ENCODE assay signal across 9 cellular contexts in the genomic region with DNA sequence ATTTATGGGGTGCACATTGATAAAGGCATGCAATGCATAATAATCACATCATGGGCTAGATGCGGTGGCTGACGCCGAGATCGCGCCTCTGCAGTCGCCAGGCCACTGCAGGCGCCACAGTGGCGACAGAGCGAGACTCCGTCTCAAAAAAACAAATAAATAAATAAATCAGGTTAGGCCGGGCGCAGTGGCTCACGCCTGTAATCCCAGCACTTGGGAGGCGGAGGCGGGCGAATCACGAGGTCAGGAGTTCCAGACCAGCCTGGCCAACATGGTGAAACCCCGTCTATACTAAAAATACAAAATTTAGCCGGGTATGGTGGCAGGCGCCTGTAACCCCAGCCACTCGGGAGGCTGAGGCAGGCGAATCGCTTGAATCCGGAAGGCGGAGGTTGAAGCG. TPM values are rescaled to one million over a fixed set of nuclear protein-coding genes. Genes with fewer than 3 reads are reported as not detected.
DNase-seq lines count a peak whose midpoint lies in the region; ATAC-seq, FAIRE-seq and TF ChIP-seq lines count a peak whose summit lies in the region.
"Not testable (repeated sequence)": the region's sequence is repeated elsewhere in the genome, so short reads cannot be mapped to it uniquely, and the experiment has no call there.
"Had no signal": no experiment of that assay in that cellular context is flagged by ENCODE, and none has a peak within 500 bp of the region (broad histone marks: within the 10 kb centered on the region; RNA-seq: fewer than 3 reads in every experiment).

No MANE protein-coding gene starts in this region.

- peaks cover 15% of the 10 kb centered on the region for H3K4me1 Mint-ChIP-seq in GM23338
- not testable (repeated sequence) for H3K4me1 Mint-ChIP-seq in chondrocyte (ENCODE audit: low read depth); progenitor cell of endocrine pancreas (ENCODE audit: low read depth)

- not testable (repeated sequence) for H2AFZ ChIP-seq in GM23338; HepG2 (ENCODE audit: low read length); trophoblast cell (ENCODE audit: insufficient read depth, low read length, poor library complexity)

- not testable (repeated sequence) for H3K9me2 ChIP-seq in GM23338 (ENCODE audit: insufficient read depth)

- peaks cover 64% of the 10 kb centered on the region for H3K79me2 ChIP-seq in GM23338 (replicated peaks; ENCODE audit: insufficient read depth)
- peaks cover 41% of the 10 kb centered on the region for H3K79me2 ChIP-seq in HepG2 (ENCODE audit: insufficient read depth, low read length)
- peaks cover 14% of the 10 kb centered on the region for H3K79me2 ChIP-seq in trophoblast cell (ENCODE audit: control insufficient read depth, insufficient read depth, low read length, poor library complexity)

- not testable (repeated sequence) for TF ChIP-seq CTCF in GM23338 (conservative IDR thresholded peaks at IDR 0.05; ENCODE audit: low read depth in 2 of 2); chondrocyte (IDR thresholded peaks at IDR 0.05); HepG2 (CRISPR knock-in tag; IDR thresholded peaks at IDR 0.05); progenitor cell of endocrine pancreas (IDR thresholded peaks at IDR 0.05; ENCODE audit: unreplicated experiment)

- not testable (repeated sequence) for H3K4me3 Mint-ChIP-seq in GM23338; chondrocyte (ENCODE audit: unreplicated experiment); progenitor cell of endocrine pancreas (ENCODE audit: low read depth)

- H4K91ac ChIP-seq in trophoblast cell (ENCODE audit: low read depth, low read length) = not testable (repeated sequence)

- TF ChIP-seq POLR2A in HepG2 (IDR thresholded peaks at IDR 0.05; ENCODE audit: insufficient read depth in 1 of 2, low read depth in 2 of 2, low read length in 2 of 2) = not testable (repeated sequence)

- not testable (repeated sequence) for H3K9me3 ChIP-seq in HepG2 (ENCODE audit: low read length); trophoblast cell (ENCODE audit: insufficient read depth, low read depth, low read length)

- not testable (repeated sequence) for H2BK120ac ChIP-seq in trophoblast cell (ENCODE audit: insufficient read depth, low read length, poor library complexity)

- H3K4me1 ChIP-seq in GM23338 (ENCODE audit: insufficient read depth) (peaks cover 12% of the 10 kb centered on the region), HepG2 (ENCODE audit: insufficient read depth, low read length) (peaks cover 38% of the 10 kb centered on the region), trophoblast cell (ENCODE audit: control insufficient read depth in 1 of 2, insufficient read depth in 2 of 2, low read length in 2 of 2) (peaks cover 13 to 17% of the 10 kb centered on the region in 2 experiments)

- not testable (repeated sequence) for FAIRE-seq in HepG2 (lab: Jason Lieb, UNC)

- H3K27me3 ChIP-seq in GM23338 (ENCODE audit: insufficient read depth); HepG2 (ENCODE audit: control insufficient read depth in 1 of 2, insufficient read depth in 2 of 2, low read length in 2 of 2); trophoblast cell (ENCODE audit: insufficient read depth, low read length): not testable (repeated sequence)

- peaks cover 16% of the 10 kb centered on the region for H3K27me3 Mint-ChIP-seq in GM23338 (ENCODE audit: insufficient read depth, low read depth, poor library complexity)
- not testable (repeated sequence) for H3K27me3 Mint-ChIP-seq in chondrocyte (ENCODE audit: low read depth); progenitor cell of endocrine pancreas

- H4K20me1 ChIP-seq in GM23338 (replicated peaks; ENCODE audit: insufficient read depth) = peaks cover 16% of the 10 kb centered on the region
- peaks cover 38% of the 10 kb centered on the region for H4K20me1 ChIP-seq in HepG2 (ENCODE audit: insufficient read depth, low read length)

- peak overlapping the region; percentile 29 for H3K4ac ChIP-seq in trophoblast cell (ENCODE audit: low read depth, low read length)

- TF ChIP-seq RAD21 in HepG2 (CRISPR knock-in tag; IDR thresholded peaks at IDR 0.05) = not testable (repeated sequence)

- 96% methylated on average over 26 of the region's 26 CpGs for WGBS in HepG2 (ENCODE audit: low lambda C conversion rate)
- no CpG with 5 or more reads among the region's 26 CpGs for WGBS in trophoblast cell (ENCODE audit: extremely low coverage, insufficient coverage, insufficient read length)

- POLR2A ChIA-PET in HepG2 (lab: Yijun Ruan, JAX) = interaction anchor here (2.1 kb wide), 1 partner anchor 13 kb away, joined by 15 read pairs; the partner anchor contains the start of gene QPRT

- H3K9ac ChIP-seq in HepG2 (ENCODE audit: insufficient read depth, low read depth, low read length); trophoblast cell (ENCODE audit: low read length): not testable (repeated sequence)

- H3K79me1 ChIP-seq in trophoblast cell (ENCODE audit: low read length) = peaks cover 11% of the 10 kb centered on the region

- DNase-seq in GM23338 (ENCODE audit: low spot score); HepG2 (ENCODE audit: low spot score); trophoblast cell; progenitor cell of endocrine pancreas (ENCODE audit: low spot score, unreplicated experiment): not testable (repeated sequence)
- peak; percentile 30 for DNase-seq in chondrocyte (ENCODE audit: low spot score)

- intact Hi-C loops in HepG2 (cut with micrococcal nuclease; ENCODE audit: unreplicated experiment) = not testable (repeated sequence)

- not testable (repeated sequence) for BruUV-seq in HepG2 (replicated peaks; lab: Mats Ljungman, UMichigan)

- H4K12ac ChIP-seq in trophoblast cell (ENCODE audit: low read depth, low read length) = not testable (repeated sequence)

- H3K4me2 ChIP-seq in GM23338; HepG2 (ENCODE audit: low read depth, low read length); trophoblast cell (ENCODE audit: low read length): not testable (repeated sequence)

- H3K27ac Mint-ChIP-seq in GM23338; chondrocyte (ENCODE audit: unreplicated experiment): not testable (repeated sequence)
- H3K27ac Mint-ChIP-seq in progenitor cell of endocrine pancreas = peak overlapping the region; percentile 52

- not testable (repeated sequence) for H3K23ac ChIP-seq in trophoblast cell (ENCODE audit: low read length)

- not testable (repeated sequence) for H3K18ac ChIP-seq in trophoblast cell (ENCODE audit: low read length)

- not testable (repeated sequence) for H3K9me3 Mint-ChIP-seq in GM23338; chondrocyte (ENCODE audit: low read depth); progenitor cell of endocrine pancreas (ENCODE audit: low read depth)

- CTCF ChIA-PET in HepG2 (lab: Yijun Ruan, JAX; ENCODE audit: low intra/inter-chr PET ratio, low total read pairs) = interaction anchor here (1.2 to 1.3 kb wide), 2 partner anchors 18 to 156 kb away, joined by 3 read pairs; no protein-coding TSS in a partner anchor

- H3F3A ChIP-seq in GM23338 (replicated peaks; ENCODE audit: low read depth) = peaks cover 18% of the 10 kb centered on the region; the same call in 1 of the 2 replicates

- H3K4me3 ChIP-seq in GM23338; HepG2 (replicated peaks in 1 of 3; ENCODE audit: insufficient read depth in 1 of 3, low read depth in 2 of 3, low read length in 3 of 3); trophoblast cell (ENCODE audit: low read depth, low read length): not testable (repeated sequence)

- H2AK5ac ChIP-seq in trophoblast cell (ENCODE audit: low read length) = not testable (repeated sequence)

- H3K27ac ChIP-seq in GM23338 (ENCODE audit: low read depth) = 0 out of 2 replicates have a peak overlapping the region, but pooled peaks have one; percentile 63
- not testable (repeated sequence) for H3K27ac ChIP-seq in HepG2 (ENCODE audit: extremely low read length, insufficient read depth, low read length); trophoblast cell (ENCODE audit: low read depth, low read length)

- H2BK12ac ChIP-seq in trophoblast cell (ENCODE audit: low read length) = not testable (repeated sequence)

- not testable (repeated sequence) for H3K14ac ChIP-seq in trophoblast cell (ENCODE audit: low read length)

- H4K8ac ChIP-seq in trophoblast cell (ENCODE audit: low read depth, low read length) = not testable (repeated sequence)

- H3K36me3 ChIP-seq in GM23338 (ENCODE audit: insufficient read depth) = not testable (repeated sequence)
- peaks cover 11 to 20% of the 10 kb centered on the region in 2 experiments; a peak in 4 of 5 replicates for H3K36me3 ChIP-seq in HepG2 (replicated peaks in 1 of 2; ENCODE audit: control insufficient read depth in 1 of 2, insufficient read depth in 2 of 2, low read length in 2 of 2)
- peaks cover 36 to 44% of the 10 kb centered on the region in 2 experiments for H3K36me3 ChIP-seq in trophoblast cell (ENCODE audit: control insufficient read depth in 1 of 2, insufficient read depth in 2 of 2, low read length in 2 of 2)

- H3K36me3 Mint-ChIP-seq in GM23338 (ENCODE audit: low read depth) = peaks cover 55% of the 10 kb centered on the region
- not testable (repeated sequence) for H3K36me3 Mint-ChIP-seq in chondrocyte (ENCODE audit: low read depth)
- peaks cover 34% of the 10 kb centered on the region for H3K36me3 Mint-ChIP-seq in progenitor cell of endocrine pancreas (ENCODE audit: insufficient read depth)

- ATAC-seq in GM23338, HepG2: not testable (repeated sequence)

- not testable (repeated sequence) for H2BK5ac ChIP-seq in trophoblast cell (ENCODE audit: low read depth, low read length, poor library complexity)

- in situ Hi-C loops in HepG2 (cut with HindIII; ENCODE audit: extremely low pct_ligation_motif_present, low pct_unique_long_range_greater_than_20kb) = loop anchor here (10.0 kb wide), 1 partner anchor 342 kb away; the partner anchor contains the start of gene TLCD3B

- TF ChIP-seq EP300 in HepG2 (IDR thresholded peaks at IDR 0.05; ENCODE audit: low read depth in 2 of 2, low read length in 2 of 2); HepG2 (CRISPR knock-in tag; IDR thresholded peaks at IDR 0.05; ENCODE audit: borderline replicate concordance): not testable (repeated sequence)

RNA-seq across cellular contexts. Expression of gene QPRT, which starts 13.6 kb away (rescaled TPM):
- 102 and 128 TPM in 2 replicates for total RNA-seq in GM23338 (2014; rRNA removed; shearing (Covaris generic))
- polyA plus RNA-seq in GM23338 (2016; fragmentation: Nextera tagmentation; extraction: Ambion mirVana) (65.4 and 79.1 TPM in 2 replicates), HepG2 (2011; rRNA removed) (130 and 137 TPM in 2 replicates)
- total RNA-seq in chondrocyte (19.5 to 21.8 TPM (median 20.7 TPM) in 3 replicates), HepG2 (2016; rRNA removed; fragmentation: Illumina TruSeq; extraction: Trizol) (218 and 244 TPM in 2 replicates), progenitor cell of endocrine pancreas (106 and 115 TPM in 2 replicates)
- 87.1 and 92.9 TPM in 2 replicates for total RNA-seq in HepG2 (2016; cell fraction: cytosol; rRNA removed; fragmentation: Illumina TruSeq; extraction: Trizol; ENCODE audit: low read depth)
- total RNA-seq in HepG2 (2016; cell fraction: insoluble cytoplasmic fraction; rRNA removed; fragmentation: Illumina TruSeq; extraction: Trizol) = 223 and 253 TPM in 2 replicates
- total RNA-seq in HepG2 (2016; cell fraction: membrane; rRNA removed; fragmentation: Illumina TruSeq; extraction: Trizol) = 152 and 159 TPM in 2 replicates
- 99.3 and 115 TPM in 2 replicates for total RNA-seq in HepG2 (2016; cell fraction: nucleus; rRNA removed; fragmentation: Illumina TruSeq; extraction: Trizol)
- 103 and 170 TPM in 2 replicates for polyA plus RNA-seq in HepG2 (2011; cell fraction: cytosol; rRNA removed)
- polyA plus RNA-seq in HepG2 (2011; cell fraction: nucleus; rRNA removed) = 80.0 and 88.2 TPM in 2 replicates
- polyA plus RNA-seq in HepG2 (2012) = 123 and 130 TPM in 2 replicates
- 105 and 118 TPM in 2 replicates for polyA plus RNA-seq in HepG2 (2016; cell fraction: cytosol; fragmentation: Illumina TruSeq; extraction: Trizol; ENCODE audit: low read depth)
- 245 and 255 TPM in 2 replicates for polyA plus RNA-seq in HepG2 (2016; cell fraction: insoluble cytoplasmic fraction; fragmentation: Illumina TruSeq; extraction: Trizol; ENCODE audit: low read depth)
- 133 and 135 TPM in 2 replicates for polyA plus RNA-seq in HepG2 (2016; cell fraction: membrane; fragmentation: Illumina TruSeq; extraction: Trizol; ENCODE audit: low read depth)
- polyA plus RNA-seq in HepG2 (2016; cell fraction: nucleus; fragmentation: Illumina TruSeq; extraction: Trizol; ENCODE audit: insufficient read depth, low read depth) = 215 and 218 TPM in 2 replicates
- polyA minus RNA-seq in HepG2 (2011; rRNA and poly(A)+ RNA removed; ENCODE audit: low replicate concordance) = 1.2 and 248 TPM in 2 replicates
- polyA minus RNA-seq in HepG2 (2011; cell fraction: cytosol; rRNA and poly(A)+ RNA removed) = 160 and 171 TPM in 2 replicates
- 30.1 and 34.9 TPM in 2 replicates for polyA minus RNA-seq in HepG2 (2011; cell fraction: nucleus; rRNA and poly(A)+ RNA removed)
- 258 and 266 TPM in 2 replicates for polyA plus RNA-seq in trophoblast cell (2013)

RNA-seq across cellular contexts. Expression of gene SPN, which starts 29.6 kb away (rescaled TPM):
- 2.1 and 2.3 TPM in 2 replicates for total RNA-seq in GM23338 (2014; rRNA removed; shearing (Covaris generic))
- 0.52 and 0.82 TPM in 2 replicates for polyA plus RNA-seq in GM23338 (2016; fragmentation: Nextera tagmentation; extraction: Ambion mirVana)
- not detected in 3 replicates for total RNA-seq in chondrocyte
- total RNA-seq in HepG2 (2016; rRNA removed; fragmentation: Illumina TruSeq; extraction: Trizol) = 0.22 and 0.38 TPM in 2 replicates
- total RNA-seq in HepG2 (2016; cell fraction: cytosol; rRNA removed; fragmentation: Illumina TruSeq; extraction: Trizol; ENCODE audit: low read depth) = 0.10 TPM in 1 of 2 replicates, not detected in the other
- 0.10 and 0.35 TPM in 2 replicates for total RNA-seq in HepG2 (2016; cell fraction: insoluble cytoplasmic fraction; rRNA removed; fragmentation: Illumina TruSeq; extraction: Trizol)
- 0.06 TPM in 1 of 2 replicates, not detected in the other for total RNA-seq in HepG2 (2016; cell fraction: membrane; rRNA removed; fragmentation: Illumina TruSeq; extraction: Trizol)
- total RNA-seq in HepG2 (2016; cell fraction: nucleus; rRNA removed; fragmentation: Illumina TruSeq; extraction: Trizol) = 0.28 and 0.34 TPM in 2 replicates
- polyA plus RNA-seq in HepG2 (2011; rRNA removed) = 1.6 and 3.8 TPM in 2 replicates
- polyA plus RNA-seq in HepG2 (2011; cell fraction: cytosol; rRNA removed) = 0.94 and 1.1 TPM in 2 replicates
- 1.1 and 2.5 TPM in 2 replicates for polyA plus RNA-seq in HepG2 (2011; cell fraction: nucleus; rRNA removed)
- polyA plus RNA-seq in HepG2 (2012) = 2.4 and 2.5 TPM in 2 replicates
- polyA plus RNA-seq in HepG2 (2016; cell fraction: cytosol; fragmentation: Illumina TruSeq; extraction: Trizol; ENCODE audit: low read depth) = 0.07 and 0.09 TPM in 2 replicates
- polyA plus RNA-seq in HepG2 (2016; cell fraction: insoluble cytoplasmic fraction; fragmentation: Illumina TruSeq; extraction: Trizol; ENCODE audit: low read depth) = 0.25 and 0.39 TPM in 2 replicates
- polyA plus RNA-seq in HepG2 (2016; cell fraction: membrane; fragmentation: Illumina TruSeq; extraction: Trizol; ENCODE audit: low read depth) = 0.13 and 0.23 TPM in 2 replicates
- polyA plus RNA-seq in HepG2 (2016; cell fraction: nucleus; fragmentation: Illumina TruSeq; extraction: Trizol; ENCODE audit: insufficient read depth, low read depth) = 0.44 and 1.1 TPM in 2 replicates
- 1.7 and 5.3 TPM in 2 replicates for polyA minus RNA-seq in HepG2 (2011; rRNA and poly(A)+ RNA removed; ENCODE audit: low replicate concordance)
- polyA minus RNA-seq in HepG2 (2011; cell fraction: cytosol; rRNA and poly(A)+ RNA removed) = 0.79 and 1.7 TPM in 2 replicates
- 0.52 and 1.4 TPM in 2 replicates for polyA minus RNA-seq in HepG2 (2011; cell fraction: nucleus; rRNA and poly(A)+ RNA removed)
- polyA plus RNA-seq in trophoblast cell (2013) = 0.10 and 0.15 TPM in 2 replicates
- 0.19 and 0.20 TPM in 2 replicates for total RNA-seq in progenitor cell of endocrine pancreas
- total RNA-seq: A673, Caco-2, Calu3 had no signal

RNA-seq across cellular contexts. Expression of gene C16orf54, which starts 53.2 kb away (rescaled TPM):
- not detected in 2 replicates for total RNA-seq in GM23338 (2014; rRNA removed; shearing (Covaris generic))
- 2.0 and 3.2 TPM in 2 replicates for polyA plus RNA-seq in GM23338 (2016; fragmentation: Nextera tagmentation; extraction: Ambion mirVana)
- total RNA-seq in chondrocyte = not detected in 3 replicates
- total RNA-seq in HepG2 (2016; rRNA removed; fragmentation: Illumina TruSeq; extraction: Trizol) = not detected in 2 replicates
- not detected in 2 replicates for total RNA-seq in HepG2 (2016; cell fraction: cytosol; rRNA removed; fragmentation: Illumina TruSeq; extraction: Trizol; ENCODE audit: low read depth)
- total RNA-seq in HepG2 (2016; cell fraction: insoluble cytoplasmic fraction; rRNA removed; fragmentation: Illumina TruSeq; extraction: Trizol) = not detected in 2 replicates
- not detected in 2 replicates for total RNA-seq in HepG2 (2016; cell fraction: membrane; rRNA removed; fragmentation: Illumina TruSeq; extraction: Trizol)
- total RNA-seq in HepG2 (2016; cell fraction: nucleus; rRNA removed; fragmentation: Illumina TruSeq; extraction: Trizol) = not detected in 2 replicates
- polyA plus RNA-seq in HepG2 (2011; rRNA removed) = not detected in 2 replicates
- not detected in 2 replicates for polyA plus RNA-seq in HepG2 (2011; cell fraction: cytosol; rRNA removed)
- not detected in 2 replicates for polyA plus RNA-seq in HepG2 (2011; cell fraction: nucleus; rRNA removed)
- polyA plus RNA-seq in HepG2 (2012) = not detected in 2 replicates
- polyA plus RNA-seq in HepG2 (2016; cell fraction: cytosol; fragmentation: Illumina TruSeq; extraction: Trizol; ENCODE audit: low read depth) = not detected in 2 replicates
- not detected in 2 replicates for polyA plus RNA-seq in HepG2 (2016; cell fraction: insoluble cytoplasmic fraction; fragmentation: Illumina TruSeq; extraction: Trizol; ENCODE audit: low read depth)
- not detected in 2 replicates for polyA plus RNA-seq in HepG2 (2016; cell fraction: membrane; fragmentation: Illumina TruSeq; extraction: Trizol; ENCODE audit: low read depth)
- polyA plus RNA-seq in HepG2 (2016; cell fraction: nucleus; fragmentation: Illumina TruSeq; extraction: Trizol; ENCODE audit: insufficient read depth, low read depth) = not detected in 2 replicates
- not detected in 2 replicates for polyA minus RNA-seq in HepG2 (2011; rRNA and poly(A)+ RNA removed; ENCODE audit: low replicate concordance)
- not detected in 2 replicates for polyA minus RNA-seq in HepG2 (2011; cell fraction: cytosol; rRNA and poly(A)+ RNA removed)
- not detected in 2 replicates for polyA minus RNA-seq in HepG2 (2011; cell fraction: nucleus; rRNA and poly(A)+ RNA removed)
- polyA plus RNA-seq in trophoblast cell (2013) = 0.05 and 0.06 TPM in 2 replicates
- total RNA-seq in progenitor cell of endocrine pancreas = 0.17 and 0.38 TPM in 2 replicates
- total RNA-seq: A673, Caco-2, Calu3 had no signal
- polyA plus RNA-seq: AG04450 had no signal
